In the genomic region with DNA sequence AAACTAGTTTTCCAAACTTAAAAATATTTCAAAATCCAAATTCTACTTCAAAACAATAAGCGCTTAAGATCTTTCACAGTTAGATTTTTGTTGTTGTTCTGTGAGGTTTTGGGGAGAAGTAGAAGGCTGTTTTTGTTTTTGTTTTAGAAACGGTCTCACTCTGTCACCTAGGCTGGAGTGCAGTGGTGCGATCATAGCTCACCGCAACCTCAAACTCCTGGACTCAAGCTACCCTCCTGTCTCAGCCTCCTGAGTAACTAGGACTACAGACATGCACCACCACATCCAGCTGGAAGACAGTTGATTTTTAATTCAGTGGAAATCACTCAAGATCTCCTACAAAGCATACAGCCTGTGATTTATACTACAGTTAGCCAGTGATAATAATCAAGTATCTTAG, we compare ENCODE assay signal across 16 cellular contexts. TPM values are rescaled to one million over a fixed set of nuclear protein-coding genes. Genes with fewer than 3 reads are reported as not detected.
DNase-seq lines count a peak whose midpoint lies in the region; ATAC-seq and TF ChIP-seq lines count a peak whose summit lies in the region.
"Had no signal": no experiment of that assay in that cellular context is flagged by ENCODE, and none has a peak within 500 bp of the region (broad histone marks: within the 10 kb centered on the region; RNA-seq: fewer than 3 reads in every experiment).

No MANE protein-coding gene starts in this region.

- H3K27me3 Mint-ChIP-seq in GM23338 (ENCODE audit: insufficient read depth, low read depth, poor library complexity) (peaks cover 7% of the 10 kb centered on the region), chondrocyte (ENCODE audit: low read depth) (no peaks in the 10 kb centered on the region)
- H3K27me3 Mint-ChIP-seq in activated T-helper 1 cell treated with anti-CD3 and anti-CD28 coated beads, Interleukin-12 subunit alpha, Interleukin-12 subunit beta, Interleukin-2, Interleukin-4 antibody, amounts not matched to agents 30 ng/mL and 10 ng/mL and 1 ng/mL, durations not matched to agents 14 hours and 24 hours and 36 hours (ENCODE audit: insufficient read depth) = no peaks in the 10 kb centered on the region

- no peak for ATAC-seq in GM23338
- ATAC-seq in HG03520 (IDR thresholded peaks at IDR 0.05; ENCODE audit: unreplicated experiment) = peak; percentile 36
- ATAC-seq in GM18498 (IDR thresholded peaks at IDR 0.05; ENCODE audit: unreplicated experiment) = no peak
- ATAC-seq in HG02588 (IDR thresholded peaks at IDR 0.05; ENCODE audit: unreplicated experiment) = no peak
- ATAC-seq: CD8-positive, alpha-beta T cell; HCT116; K562 had no signal

- H3K4me1 ChIP-seq in GM23338 (ENCODE audit: insufficient read depth) = peaks cover 11% of the 10 kb centered on the region

- DNase-seq in GM12865 (ENCODE audit: low read depth) (peak; percentile 68), GM23338 (ENCODE audit: low spot score) (no peak), chondrocyte (ENCODE audit: low spot score) (no peak)
- no peak for DNase-seq in activated T-helper 1 cell treated with anti-CD3 and anti-CD28 coated beads, Interleukin-12 subunit alpha, Interleukin-12 subunit beta, Interleukin-2, Interleukin-4 antibody, amounts not matched to agents 30 ng/mL and 10 ng/mL and 1 ng/mL, durations not matched to agents 14 hours and 24 hours and 36 hours (ENCODE audit: low spot score)
- DNase-seq: CD8-positive, alpha-beta T cell; NCI-H1092 treated with DMSO at 0.1 percent for 48 hours; NCI-H1694; NCI-H345; Peyer's patch; SHP77 had no signal

- H3K36me3 Mint-ChIP-seq in GM23338 (ENCODE audit: low read depth) (peaks cover 36% of the 10 kb centered on the region), chondrocyte (ENCODE audit: low read depth) (peaks cover 7% of the 10 kb centered on the region)
- peaks cover 19% of the 10 kb centered on the region for H3K36me3 Mint-ChIP-seq in activated T-helper 1 cell treated with anti-CD3 and anti-CD28 coated beads, Interleukin-12 subunit alpha, Interleukin-12 subunit beta, Interleukin-2, Interleukin-4 antibody, amounts not matched to agents 30 ng/mL and 10 ng/mL and 1 ng/mL, durations not matched to agents 14 hours and 24 hours and 36 hours (ENCODE audit: low read depth)
- H3K36me3 Mint-ChIP-seq: CD8-positive, alpha-beta T cell had no signal

- 0 out of 2 replicates have a peak overlapping the region, but pooled peaks have one; percentile 40 for H3K4me2 ChIP-seq in GM23338

- H3K9me3 Mint-ChIP-seq in GM23338 (no peaks in the 10 kb centered on the region), chondrocyte (ENCODE audit: low read depth) (no peaks in the 10 kb centered on the region)
- H3K9me3 Mint-ChIP-seq in activated T-helper 1 cell treated with anti-CD3 and anti-CD28 coated beads, Interleukin-12 subunit alpha, Interleukin-12 subunit beta, Interleukin-2, Interleukin-4 antibody, amounts not matched to agents 30 ng/mL and 10 ng/mL and 1 ng/mL, durations not matched to agents 14 hours and 24 hours and 36 hours = no peaks in the 10 kb centered on the region
- H3K9me3 Mint-ChIP-seq: CD8-positive, alpha-beta T cell had no signal

- intact Hi-C loops in activated T-helper 1 cell treated with anti-CD3 and anti-CD28 coated beads, Interleukin-12 subunit alpha, Interleukin-12 subunit beta, Interleukin-2, Interleukin-4 antibody, amounts not matched to agents 30 ng/mL and 10 ng/mL and 1 ng/mL, durations not matched to agents 14 hours and 24 hours and 36 hours (cut with micrococcal nuclease) = no loop called here

- H3K9me2 ChIP-seq in GM23338 (ENCODE audit: insufficient read depth) = no peaks in the 10 kb centered on the region

- H3K36me3 ChIP-seq in GM23338 (ENCODE audit: insufficient read depth) = peaks cover 23% of the 10 kb centered on the region
- H3K36me3 ChIP-seq: Peyer's patch had no signal

- no peak overlapping the region for H3K27ac ChIP-seq in GM23338 (ENCODE audit: low read depth)
- H3K27ac ChIP-seq: HL-60, Peyer's patch had no signal

- H3K27me3 ChIP-seq in GM23338 (ENCODE audit: insufficient read depth) = no peaks in the 10 kb centered on the region
- H3K27me3 ChIP-seq: Peyer's patch had no signal

- H4K20me1 ChIP-seq in GM23338 (replicated peaks; ENCODE audit: insufficient read depth) = peaks cover 6% of the 10 kb centered on the region; the same call in 1 of the 2 replicates

- H3F3A ChIP-seq in GM23338 (replicated peaks; ENCODE audit: low read depth) = no peaks in the 10 kb centered on the region

- H3K27ac Mint-ChIP-seq in GM23338 (no peak overlapping the region), chondrocyte (ENCODE audit: unreplicated experiment) (no peak overlapping the region)
- no peak overlapping the region for H3K27ac Mint-ChIP-seq in activated T-helper 1 cell treated with anti-CD3 and anti-CD28 coated beads, Interleukin-12 subunit alpha, Interleukin-12 subunit beta, Interleukin-2, Interleukin-4 antibody, amounts not matched to agents 30 ng/mL and 10 ng/mL and 1 ng/mL, durations not matched to agents 14 hours and 24 hours and 36 hours
- H3K27ac Mint-ChIP-seq: CD8-positive, alpha-beta T cell had no signal

- TF ChIP-seq CTCF in GM12865 (IDR thresholded peaks at IDR 0.05; ENCODE audit: insufficient read depth, low read depth, low read length, missing control alignments) (no peak), GM23338 (conservative IDR thresholded peaks at IDR 0.05; ENCODE audit: low read depth in 2 of 2) (no peak), chondrocyte (IDR thresholded peaks at IDR 0.05) (no peak)

- H3K4me1 Mint-ChIP-seq in GM23338 = peaks cover 6% of the 10 kb centered on the region; the same call in 2 of the 3 replicates
- peaks cover 39% of the 10 kb centered on the region for H3K4me1 Mint-ChIP-seq in activated T-helper 1 cell treated with anti-CD3 and anti-CD28 coated beads, Interleukin-12 subunit alpha, Interleukin-12 subunit beta, Interleukin-2, Interleukin-4 antibody, amounts not matched to agents 30 ng/mL and 10 ng/mL and 1 ng/mL, durations not matched to agents 14 hours and 24 hours and 36 hours (ENCODE audit: low read depth)
- H3K4me1 Mint-ChIP-seq in chondrocyte (ENCODE audit: low read depth) = peaks cover 19% of the 10 kb centered on the region

- H3K4me3 Mint-ChIP-seq in GM23338 (no peak overlapping the region), chondrocyte (ENCODE audit: unreplicated experiment) (no peak overlapping the region)
- H3K4me3 Mint-ChIP-seq in activated T-helper 1 cell treated with anti-CD3 and anti-CD28 coated beads, Interleukin-12 subunit alpha, Interleukin-12 subunit beta, Interleukin-2, Interleukin-4 antibody, amounts not matched to agents 30 ng/mL and 10 ng/mL and 1 ng/mL, durations not matched to agents 14 hours and 24 hours and 36 hours = peak overlapping the region; percentile 36
- H3K4me3 Mint-ChIP-seq: CD8-positive, alpha-beta T cell had no signal

- H2AFZ ChIP-seq in GM23338 = no peak overlapping the region

- peak overlapping the region; percentile 9; the same call in 1 of the 2 replicates for H3K4me3 ChIP-seq in GM12865 (ENCODE audit: low read depth, low read length)
- H3K4me3 ChIP-seq in GM23338 = no peak overlapping the region
- H3K4me3 ChIP-seq: K562, Peyer's patch had no signal

- peaks cover 49% of the 10 kb centered on the region for H3K79me2 ChIP-seq in GM23338 (replicated peaks; ENCODE audit: insufficient read depth)

TF ChIP-seq in GM23338, 12 proteins besides CTCF, POLR2A, EP300 and RAD21 (continues in another document):
- TF ChIP-seq JUNB (IDR thresholded peaks at IDR 0.05; ENCODE audit: unreplicated experiment) = no peak

RNA-seq across cellular contexts. Expression of a gene that starts 2.7 kb away (rescaled TPM):
- 14.1 and 14.9 TPM in 2 replicates for total RNA-seq in GM23338 (2014; rRNA removed; shearing (Covaris generic))
- polyA plus RNA-seq in GM23338 (2016; fragmentation: Nextera tagmentation; extraction: Ambion mirVana) = 6.5 and 7.3 TPM in 2 replicates
- 46.5 and 46.8 TPM in 2 replicates for total RNA-seq in activated T-helper 1 cell treated with anti-CD3 and anti-CD28 coated beads, Interleukin-12 subunit alpha, Interleukin-12 subunit beta, Interleukin-2, Interleukin-4 antibody, amounts not matched to agents 30 ng/mL and 10 ng/mL and 1 ng/mL, durations not matched to agents 14 hours and 24 hours and 36 hours
- total RNA-seq in chondrocyte = 6.4 to 10.3 TPM (median 6.9 TPM) in 3 replicates
